Comparison of ENCODE assay signal across 8 cellular contexts in genomic region chr7:87151701-87152111, GRCh38. TPM values are rescaled to one million over a fixed set of nuclear protein-coding genes. Genes with fewer than 3 reads are reported as not detected.
A peak's percentile ranks its signal among the peaks of the same experiment; 100 is the strongest.
DNase-seq lines count a peak whose midpoint lies in the region; ATAC-seq and TF ChIP-seq lines count a peak whose summit lies in the region.

No MANE protein-coding gene starts in this region.

- POLR2A ChIA-PET in PC-3 (lab: Charles Lee; ENCODE audit: unreplicated experiment): interaction anchor here (0.6 to 1.0 kb wide), 5 partner anchors 76 to 358 kb away, joined by 3 to 13 read pairs (median 4); partner anchors contain the start of gene ELAPOR2

- no peaks in the 10 kb centered on the region for H3K9me2 ChIP-seq in PC-3 (replicated peaks; ENCODE audit: low read length)

- no peaks in the 10 kb centered on the region for H3K27me3 Mint-ChIP-seq in progenitor cell of endocrine pancreas

- peak; percentile 40 for ATAC-seq in HG02759 (IDR thresholded peaks at IDR 0.05; ENCODE audit: unreplicated experiment)
- ATAC-seq in PC-3: peak; percentile 40

- H3K4me2 ChIP-seq in PC-3 (ENCODE audit: low read length): peak overlapping the region; percentile 88

- H3K4me3 Mint-ChIP-seq in progenitor cell of endocrine pancreas (ENCODE audit: low read depth): peak overlapping the region; percentile 94

- no peaks in the 10 kb centered on the region for H3K9me3 Mint-ChIP-seq in progenitor cell of endocrine pancreas (ENCODE audit: low read depth)

- TSS peak; percentile 91 for BruUV-seq in PC-3 (replicated peaks; lab: Mats Ljungman, UMichigan)

- DNase-seq in NCI-H510A treated with DMSO at 0.1 percent for 48 hours (lab: John Stamatoyannopoulos, UW) (peak; percentile 57), NCI-H510A (lab: John Stamatoyannopoulos, UW) (no peak), PC-3 (no peak), epithelial cell of prostate (ENCODE audit: low read depth, low spot score) (no peak), progenitor cell of endocrine pancreas (ENCODE audit: low spot score, unreplicated experiment) (no peak), GM13976 (ENCODE audit: low spot score) (no peak), UCSD-AML1 (lab: John Stamatoyannopoulos, UW; ENCODE audit: unreplicated experiment) (no peak)

- peaks cover 35% of the 10 kb centered on the region for H4K20me1 ChIP-seq in PC-3 (ENCODE audit: low read length)

- in situ Hi-C loops in GM13976 (cut with MboI; ENCODE audit: low sequenced_read_pairs, unreplicated experiment): no loop called here

- H3K4me1 Mint-ChIP-seq in progenitor cell of endocrine pancreas (ENCODE audit: low read depth): peaks cover 25% of the 10 kb centered on the region

- no peaks in the 10 kb centered on the region for H3K9me3 ChIP-seq in PC-3 (ENCODE audit: low read length)

- H2AFZ ChIP-seq in PC-3 (ENCODE audit: low read length): peak overlapping the region; percentile 90

- intact Hi-C loops in PC-3 (cut with micrococcal nuclease): loop anchor here (1.0 to 5.0 kb wide), 2 partner anchors 86 to 219 kb away; no protein-coding TSS in a partner anchor

- CTCF ChIA-PET in PC-3 (lab: Charles Lee): no interaction called here

- no peaks in the 10 kb centered on the region for H3K27me3 ChIP-seq in PC-3 (ENCODE audit: low read length)

- no peaks in the 10 kb centered on the region for H3K36me3 ChIP-seq in PC-3 (ENCODE audit: low read depth, low read length)

- peak overlapping the region; percentile 91 for H3K27ac ChIP-seq in PC-3 (ENCODE audit: low read length)
- peak overlapping the region; percentile 98 for H3K27ac ChIP-seq in epithelial cell of prostate

- H3K27ac Mint-ChIP-seq in progenitor cell of endocrine pancreas: peak overlapping the region; percentile 99

- H3K4me1 ChIP-seq in PC-3 (ENCODE audit: insufficient read depth, low read length): peaks cover 34% of the 10 kb centered on the region

- TF ChIP-seq CTCF in PC-3 (conservative IDR thresholded peaks at IDR 0.05; ENCODE audit: low read depth, low read length) (no peak), progenitor cell of endocrine pancreas (IDR thresholded peaks at IDR 0.05; ENCODE audit: unreplicated experiment) (no peak), GM13976 (IDR thresholded peaks at IDR 0.05; ENCODE audit: borderline replicate concordance, control extremely low read depth, extremely low read depth, insufficient read depth, missing control alignments) (no peak)

- H3K4me3 ChIP-seq in PC-3 (ENCODE audit: low read length): peak overlapping the region; percentile 97

- H3F3A ChIP-seq in PC-3 (ENCODE audit: low read length, unreplicated experiment): no peaks in the 10 kb centered on the region

- peak overlapping the region; percentile 95 for H3K9ac ChIP-seq in PC-3 (ENCODE audit: low read length)

- peaks cover 41% of the 10 kb centered on the region for H3K79me2 ChIP-seq in PC-3 (ENCODE audit: low read length)

- no peaks in the 10 kb centered on the region for H3K36me3 Mint-ChIP-seq in progenitor cell of endocrine pancreas (ENCODE audit: insufficient read depth)

RNA-seq across cellular contexts. Expression of gene DMTF1, which starts 0.5 kb away (rescaled TPM):
- total RNA-seq in PC-3 (2014; rRNA removed) (43.6 and 48.8 TPM in 2 replicates), progenitor cell of endocrine pancreas (180 and 192 TPM in 2 replicates)
